9 cellular contexts compared by ENCODE assay signal in genomic region chr16:67482260-67482924, GRCh38. TPM values are rescaled to one million over a fixed set of nuclear protein-coding genes. Genes with fewer than 3 reads are reported as not detected.
A peak's percentile ranks its signal among the peaks of the same experiment; 100 is the strongest.
DNase-seq lines count a peak whose midpoint lies in the region; ATAC-seq, FAIRE-seq and TF ChIP-seq lines count a peak whose summit lies in the region.
"Had no signal": no experiment of that assay in that cellular context is flagged by ENCODE, and none has a peak within 500 bp of the region (broad histone marks: within the 10 kb centered on the region; RNA-seq: fewer than 3 reads in every experiment).

No MANE protein-coding gene starts in this region.

- no peak overlapping the region for H2AFZ ChIP-seq in HepG2 (ENCODE audit: low read length)

- FAIRE-seq in HepG2 (lab: Jason Lieb, UNC) = no peak

- peaks cover 0 to 8% of the 10 kb centered on the region in 2 donors for H3K36me3 ChIP-seq in adrenal gland (replicated peaks in 1 of 2)
- H3K36me3 ChIP-seq in HepG2 (replicated peaks in 1 of 2; ENCODE audit: control insufficient read depth in 1 of 2, insufficient read depth in 2 of 2, low read length in 2 of 2) = no peaks in the 10 kb centered on the region; a peak in 1 of 5 replicates
- H3K36me3 ChIP-seq in testis (ENCODE audit: low read depth, missing control alignments) = no peaks in the 10 kb centered on the region

- no TSS peak for BruUV-seq in HepG2 (replicated peaks; lab: Mats Ljungman, UMichigan)

- no peak for ATAC-seq in HepG2

- WGBS in adrenal gland, 4 donors = 77 to 81% (median 79%) methylated on average over 22 to 24 of the region's 24 CpGs
- 96% methylated on average over 24 of the region's 24 CpGs for WGBS in HepG2 (ENCODE audit: low lambda C conversion rate)
- 53 to 70% methylated on average over 12 to 24 of the region's 24 CpGs for WGBS in testis, 2 donors

- H3K9ac ChIP-seq in HepG2 (ENCODE audit: insufficient read depth, low read depth, low read length) = peak overlapping the region; percentile 93

- H3K27ac ChIP-seq in adrenal gland (peak overlapping the region in 4 of 5 donors; percentile 21 to 99 (median 83)), HepG2 (ENCODE audit: extremely low read length, insufficient read depth, low read length) (peak overlapping the region; percentile 91), testis (peak overlapping the region; percentile 90 to 93)

- no peak for TF ChIP-seq POLR2A in adrenal gland (IDR thresholded peaks at IDR 0.05)
- TF ChIP-seq POLR2A in HepG2 (IDR thresholded peaks at IDR 0.05; ENCODE audit: insufficient read depth in 1 of 2, low read depth in 2 of 2, low read length in 2 of 2) = no peak
- no peak for TF ChIP-seq POLR2A in testis (IDR thresholded peaks at IDR 0.05)

- no peaks in the 10 kb centered on the region for H4K20me1 ChIP-seq in HepG2 (ENCODE audit: insufficient read depth, low read length)

- H3K9me3 ChIP-seq in adrenal gland (replicated peaks in 1 of 3) (no peaks in the 10 kb centered on the region), HepG2 (ENCODE audit: low read length) (no peaks in the 10 kb centered on the region), testis (no peaks in the 10 kb centered on the region)

- TF ChIP-seq EP300 in HepG2 (IDR thresholded peaks at IDR 0.05; ENCODE audit: low read depth in 2 of 2, low read length in 2 of 2) (no peak), HepG2 (CRISPR knock-in tag; IDR thresholded peaks at IDR 0.05; ENCODE audit: borderline replicate concordance) (no peak)

- no peak for TF ChIP-seq RAD21 in HepG2 (CRISPR knock-in tag; IDR thresholded peaks at IDR 0.05)

- intact Hi-C loops in adrenal gland (cut with DNase I) = loop anchor here in 1 of 2 donors (5.0 kb wide), 1 partner anchor 35 kb away; no protein-coding TSS in a partner anchor
- intact Hi-C loops in HepG2 (cut with micrococcal nuclease; ENCODE audit: unreplicated experiment) = loop anchor here (5.0 kb wide), 1 partner anchor 55 kb away; no protein-coding TSS in a partner anchor
- intact Hi-C loops in testis (cut with DNase I; ENCODE audit: low total_unique reads) = no loop called here

- DNase-seq in activated CD4-positive, alpha-beta T cell treated with anti-CD3 and anti-CD28 coated beads for 48 hours = peak; percentile 14
- DNase-seq in activated CD4-positive, alpha-beta T cell treated with anti-CD3 and anti-CD28 coated beads for 1 hour = no peak
- DNase-seq in adrenal gland (peak in 1 of 7 donors; percentile 23), HepG2 (ENCODE audit: low spot score) (no peak), testis (no peak), SIG-M5 (lab: John Stamatoyannopoulos, UW) (no peak), NCI-H1048 (lab: John Stamatoyannopoulos, UW) (no peak)
- no peak for DNase-seq in effector CD8-positive, alpha-beta T cell (lab: John Stamatoyannopoulos, UW)

- no peaks in the 10 kb centered on the region for H3K27me3 ChIP-seq in adrenal gland
- H3K27me3 ChIP-seq in HepG2 (ENCODE audit: control insufficient read depth in 1 of 2, insufficient read depth in 2 of 2, low read length in 2 of 2) = no peaks in the 10 kb centered on the region; a peak in 1 of 5 replicates
- no peaks in the 10 kb centered on the region for H3K27me3 ChIP-seq in testis

- in situ Hi-C loops in HepG2 (cut with HindIII; ENCODE audit: extremely low pct_ligation_motif_present, low pct_unique_long_range_greater_than_20kb) = loop anchor here (5.0 kb wide), 1 partner anchor 35 kb away; no protein-coding TSS in a partner anchor

- H3K4me3 ChIP-seq in adrenal gland (peak overlapping the region in 1 of 4 donors; percentile 96), HepG2 (replicated peaks in 1 of 3; ENCODE audit: insufficient read depth in 1 of 3, low read depth in 2 of 3, low read length in 3 of 3) (peak overlapping the region; percentile 70 to 98 (median 81); a peak in 5 of 6 replicates), testis (peak overlapping the region in 1 of 2 donors; percentile 87)

- CTCF ChIA-PET in HepG2 (lab: Yijun Ruan, JAX; ENCODE audit: low intra/inter-chr PET ratio, low total read pairs) = interaction anchor here (1.7 kb wide), 1 partner anchor 32 kb away, joined by 9 read pairs; no protein-coding TSS in a partner anchor

- POLR2A ChIA-PET in HepG2 (lab: Yijun Ruan, JAX) = interaction anchor here (2.9 kb wide), 1 partner anchor 51 kb away, joined by 22 read pairs; the partner anchor contains the start of gene HSD11B2

- H3K79me2 ChIP-seq in HepG2 (ENCODE audit: insufficient read depth, low read length) = peaks cover 26% of the 10 kb centered on the region

- H3K4me2 ChIP-seq in HepG2 (ENCODE audit: low read depth, low read length) = peak overlapping the region; percentile 98

- no peak for TF ChIP-seq CTCF in adrenal gland (IDR thresholded peaks at IDR 0.05)
- no peak for TF ChIP-seq CTCF in HepG2 (CRISPR knock-in tag; IDR thresholded peaks at IDR 0.05)
- TF ChIP-seq CTCF in testis (IDR thresholded peaks at IDR 0.05) = no peak

- peaks cover 32 to 55% of the 10 kb centered on the region in 2 donors for H3K4me1 ChIP-seq in adrenal gland (replicated peaks in 1 of 2)
- H3K4me1 ChIP-seq in HepG2 (ENCODE audit: insufficient read depth, low read length) = peaks cover 58% of the 10 kb centered on the region
- H3K4me1 ChIP-seq in testis = peaks cover 50% of the 10 kb centered on the region

RNA-seq across cellular contexts. Expression of gene AGRP, which starts 1.0 kb away (rescaled TPM):
- 10 to 100 TPM in 3 of 8 donors, 1 to 10 TPM in 5; 3.1 to 23.1 (median 8.0) TPM for total RNA-seq in adrenal gland
- 10 to 100 TPM in 2 of 3 donors, 1 to 10 TPM in 1; 2.9 to 56.7 (median 52.0) TPM for polyA plus RNA-seq in adrenal gland
- total RNA-seq in HepG2 (2016; rRNA removed; fragmentation: Illumina TruSeq; extraction: Trizol) = not detected in 2 replicates
- not detected in 2 replicates for total RNA-seq in HepG2 (2016; cell fraction: cytosol; rRNA removed; fragmentation: Illumina TruSeq; extraction: Trizol; ENCODE audit: low read depth)
- not detected in 2 replicates for total RNA-seq in HepG2 (2016; cell fraction: insoluble cytoplasmic fraction; rRNA removed; fragmentation: Illumina TruSeq; extraction: Trizol)
- 0.28 TPM in 1 of 2 replicates, not detected in the other for total RNA-seq in HepG2 (2016; cell fraction: membrane; rRNA removed; fragmentation: Illumina TruSeq; extraction: Trizol)
- total RNA-seq in HepG2 (2016; cell fraction: nucleus; rRNA removed; fragmentation: Illumina TruSeq; extraction: Trizol) = not detected in 2 replicates
- polyA plus RNA-seq in HepG2 (2011; rRNA removed) = not detected in 2 replicates
- polyA plus RNA-seq in HepG2 (2011; cell fraction: cytosol; rRNA removed) = 0.34 TPM in 1 of 2 replicates, not detected in the other
- polyA plus RNA-seq in HepG2 (2011; cell fraction: nucleus; rRNA removed) = not detected in 2 replicates
- 0.75 TPM in 1 of 2 replicates, not detected in the other for polyA plus RNA-seq in HepG2 (2012)
- not detected in 2 replicates for polyA plus RNA-seq in HepG2 (2016; cell fraction: cytosol; fragmentation: Illumina TruSeq; extraction: Trizol; ENCODE audit: low read depth)
- not detected in 2 replicates for polyA plus RNA-seq in HepG2 (2016; cell fraction: insoluble cytoplasmic fraction; fragmentation: Illumina TruSeq; extraction: Trizol; ENCODE audit: low read depth)
- polyA plus RNA-seq in HepG2 (2016; cell fraction: membrane; fragmentation: Illumina TruSeq; extraction: Trizol; ENCODE audit: low read depth) = not detected in 2 replicates
- polyA plus RNA-seq in HepG2 (2016; cell fraction: nucleus; fragmentation: Illumina TruSeq; extraction: Trizol; ENCODE audit: insufficient read depth, low read depth) = not detected in 2 replicates
- not detected in 2 replicates for polyA minus RNA-seq in HepG2 (2011; rRNA and poly(A)+ RNA removed; ENCODE audit: low replicate concordance)
- not detected in 2 replicates for polyA minus RNA-seq in HepG2 (2011; cell fraction: cytosol; rRNA and poly(A)+ RNA removed)
- polyA minus RNA-seq in HepG2 (2011; cell fraction: nucleus; rRNA and poly(A)+ RNA removed) = not detected in 2 replicates
- 1 to 10 TPM; 1.2 to 1.7 TPM for total RNA-seq in testis
- not detected for polyA plus RNA-seq in testis (ENCODE audit: insufficient read depth, low read depth, low replicate concordance)
- total RNA-seq: HT1080 had no signal

RNA-seq across cellular contexts. Expression of gene ATP6V0D1, which starts 1.4 kb away (rescaled TPM):
- total RNA-seq in adrenal gland (100 to 1,000 TPM; 114 to 244 (median 168) TPM), HepG2 (2016; rRNA removed; fragmentation: Illumina TruSeq; extraction: Trizol) (49.5 and 51.1 TPM in 2 replicates), testis (100 to 1,000 TPM in 1 of 2 donors, 10 to 100 TPM in 1; 95.0 to 135 TPM)
- polyA plus RNA-seq in adrenal gland (100 to 1,000 TPM in 1 of 3 donors, 10 to 100 TPM in 2; 24.1 to 186 (median 31.9) TPM), HepG2 (2011; rRNA removed) (54.2 and 61.3 TPM in 2 replicates), testis (ENCODE audit: insufficient read depth, low read depth, low replicate concordance) (165 TPM)
- total RNA-seq in HepG2 (2016; cell fraction: cytosol; rRNA removed; fragmentation: Illumina TruSeq; extraction: Trizol; ENCODE audit: low read depth) = 13.5 and 16.0 TPM in 2 replicates
- 45.3 and 52.4 TPM in 2 replicates for total RNA-seq in HepG2 (2016; cell fraction: insoluble cytoplasmic fraction; rRNA removed; fragmentation: Illumina TruSeq; extraction: Trizol)
- 23.6 and 25.5 TPM in 2 replicates for total RNA-seq in HepG2 (2016; cell fraction: membrane; rRNA removed; fragmentation: Illumina TruSeq; extraction: Trizol)
- total RNA-seq in HepG2 (2016; cell fraction: nucleus; rRNA removed; fragmentation: Illumina TruSeq; extraction: Trizol) = 26.3 and 30.4 TPM in 2 replicates
- polyA plus RNA-seq in HepG2 (2011; cell fraction: cytosol; rRNA removed) = 55.2 and 57.9 TPM in 2 replicates
- 32.7 and 35.9 TPM in 2 replicates for polyA plus RNA-seq in HepG2 (2011; cell fraction: nucleus; rRNA removed)
- 29.3 and 41.3 TPM in 2 replicates for polyA plus RNA-seq in HepG2 (2012)
- polyA plus RNA-seq in HepG2 (2016; cell fraction: cytosol; fragmentation: Illumina TruSeq; extraction: Trizol; ENCODE audit: low read depth) = 16.4 and 17.3 TPM in 2 replicates
- 55.4 and 63.8 TPM in 2 replicates for polyA plus RNA-seq in HepG2 (2016; cell fraction: insoluble cytoplasmic fraction; fragmentation: Illumina TruSeq; extraction: Trizol; ENCODE audit: low read depth)
- 21.4 and 22.6 TPM in 2 replicates for polyA plus RNA-seq in HepG2 (2016; cell fraction: membrane; fragmentation: Illumina TruSeq; extraction: Trizol; ENCODE audit: low read depth)
- polyA plus RNA-seq in HepG2 (2016; cell fraction: nucleus; fragmentation: Illumina TruSeq; extraction: Trizol; ENCODE audit: insufficient read depth, low read depth) = 45.0 and 53.3 TPM in 2 replicates
- 104 and 246 TPM in 2 replicates for polyA minus RNA-seq in HepG2 (2011; rRNA and poly(A)+ RNA removed; ENCODE audit: low replicate concordance)
- 37.9 and 45.0 TPM in 2 replicates for polyA minus RNA-seq in HepG2 (2011; cell fraction: cytosol; rRNA and poly(A)+ RNA removed)
- polyA minus RNA-seq in HepG2 (2011; cell fraction: nucleus; rRNA and poly(A)+ RNA removed) = 14.7 and 19.8 TPM in 2 replicates

RNA-seq across cellular contexts. Expression of gene RIPOR1, which starts 46.2 kb away (rescaled TPM):
- total RNA-seq in adrenal gland (100 to 1,000 TPM in 1 of 8 donors, 10 to 100 TPM in 7; 34.6 to 168 (median 64.1) TPM), HepG2 (2016; rRNA removed; fragmentation: Illumina TruSeq; extraction: Trizol) (4.6 and 11.2 TPM in 2 replicates), testis (100 to 1,000 TPM in 1 of 2 donors, 10 to 100 TPM in 1; 79.4 to 109 TPM)
- polyA plus RNA-seq in adrenal gland (10 to 100 TPM; 19.6 to 83.5 (median 56.6) TPM), HepG2 (2011; rRNA removed) (5.7 and 8.1 TPM in 2 replicates), testis (ENCODE audit: insufficient read depth, low read depth, low replicate concordance) (36.1 TPM)
- total RNA-seq in HepG2 (2016; cell fraction: cytosol; rRNA removed; fragmentation: Illumina TruSeq; extraction: Trizol; ENCODE audit: low read depth) = 3.4 and 4.7 TPM in 2 replicates
- 3.9 and 9.6 TPM in 2 replicates for total RNA-seq in HepG2 (2016; cell fraction: insoluble cytoplasmic fraction; rRNA removed; fragmentation: Illumina TruSeq; extraction: Trizol)
- 8.9 and 11.8 TPM in 2 replicates for total RNA-seq in HepG2 (2016; cell fraction: membrane; rRNA removed; fragmentation: Illumina TruSeq; extraction: Trizol)
- total RNA-seq in HepG2 (2016; cell fraction: nucleus; rRNA removed; fragmentation: Illumina TruSeq; extraction: Trizol) = 12.3 and 18.6 TPM in 2 replicates
- polyA plus RNA-seq in HepG2 (2011; cell fraction: cytosol; rRNA removed) = 2.4 and 3.4 TPM in 2 replicates
- 40.0 and 43.3 TPM in 2 replicates for polyA plus RNA-seq in HepG2 (2011; cell fraction: nucleus; rRNA removed)
- 16.0 and 16.5 TPM in 2 replicates for polyA plus RNA-seq in HepG2 (2012)
- 1.9 and 2.2 TPM in 2 replicates for polyA plus RNA-seq in HepG2 (2016; cell fraction: cytosol; fragmentation: Illumina TruSeq; extraction: Trizol; ENCODE audit: low read depth)
- 7.7 and 13.5 TPM in 2 replicates for polyA plus RNA-seq in HepG2 (2016; cell fraction: insoluble cytoplasmic fraction; fragmentation: Illumina TruSeq; extraction: Trizol; ENCODE audit: low read depth)
- 5.9 and 6.9 TPM in 2 replicates for polyA plus RNA-seq in HepG2 (2016; cell fraction: membrane; fragmentation: Illumina TruSeq; extraction: Trizol; ENCODE audit: low read depth)
- 26.9 and 30.6 TPM in 2 replicates for polyA plus RNA-seq in HepG2 (2016; cell fraction: nucleus; fragmentation: Illumina TruSeq; extraction: Trizol; ENCODE audit: insufficient read depth, low read depth)
- polyA minus RNA-seq in HepG2 (2011; rRNA and poly(A)+ RNA removed; ENCODE audit: low replicate concordance) = 7.9 and 21.6 TPM in 2 replicates
- 6.8 and 12.0 TPM in 2 replicates for polyA minus RNA-seq in HepG2 (2011; cell fraction: cytosol; rRNA and poly(A)+ RNA removed)
- 11.6 and 18.2 TPM in 2 replicates for polyA minus RNA-seq in HepG2 (2011; cell fraction: nucleus; rRNA and poly(A)+ RNA removed)

RNA-seq across cellular contexts. Expression of gene HSD11B2, which starts 51.5 kb away (rescaled TPM):
- total RNA-seq in adrenal gland (10 to 100 TPM in 2 of 8 donors, 1 to 10 TPM in 5, under 1 TPM in 1; 0.69 to 12.3 (median 5.2) TPM), HepG2 (2016; rRNA removed; fragmentation: Illumina TruSeq; extraction: Trizol) (6.7 and 13.6 TPM in 2 replicates), testis (1 to 10 TPM; 4.9 to 7.7 TPM)
- polyA plus RNA-seq in adrenal gland (1 to 10 TPM; 1.8 to 3.7 (median 3.5) TPM), HepG2 (2011; rRNA removed) (8.9 and 11.9 TPM in 2 replicates), testis (ENCODE audit: insufficient read depth, low read depth, low replicate concordance) (11.5 TPM)
- total RNA-seq in HepG2 (2016; cell fraction: cytosol; rRNA removed; fragmentation: Illumina TruSeq; extraction: Trizol; ENCODE audit: low read depth) = 3.9 and 4.1 TPM in 2 replicates
- total RNA-seq in HepG2 (2016; cell fraction: insoluble cytoplasmic fraction; rRNA removed; fragmentation: Illumina TruSeq; extraction: Trizol) = 5.4 and 13.4 TPM in 2 replicates
- 8.8 TPM in 2 replicates for total RNA-seq in HepG2 (2016; cell fraction: membrane; rRNA removed; fragmentation: Illumina TruSeq; extraction: Trizol)
- total RNA-seq in HepG2 (2016; cell fraction: nucleus; rRNA removed; fragmentation: Illumina TruSeq; extraction: Trizol) = 14.6 and 15.0 TPM in 2 replicates
- 5.3 and 6.3 TPM in 2 replicates for polyA plus RNA-seq in HepG2 (2011; cell fraction: cytosol; rRNA removed)
- 34.2 and 34.3 TPM in 2 replicates for polyA plus RNA-seq in HepG2 (2011; cell fraction: nucleus; rRNA removed)
- 8.4 and 11.0 TPM in 2 replicates for polyA plus RNA-seq in HepG2 (2012)
- 6.5 and 9.3 TPM in 2 replicates for polyA plus RNA-seq in HepG2 (2016; cell fraction: cytosol; fragmentation: Illumina TruSeq; extraction: Trizol; ENCODE audit: low read depth)
- polyA plus RNA-seq in HepG2 (2016; cell fraction: insoluble cytoplasmic fraction; fragmentation: Illumina TruSeq; extraction: Trizol; ENCODE audit: low read depth) = 11.1 and 13.3 TPM in 2 replicates
- 11.3 and 12.9 TPM in 2 replicates for polyA plus RNA-seq in HepG2 (2016; cell fraction: membrane; fragmentation: Illumina TruSeq; extraction: Trizol; ENCODE audit: low read depth)
- polyA plus RNA-seq in HepG2 (2016; cell fraction: nucleus; fragmentation: Illumina TruSeq; extraction: Trizol; ENCODE audit: insufficient read depth, low read depth) = 48.6 and 52.7 TPM in 2 replicates
- polyA minus RNA-seq in HepG2 (2011; rRNA and poly(A)+ RNA removed; ENCODE audit: low replicate concordance) = 3.3 and 16.4 TPM in 2 replicates
- 4.1 and 8.5 TPM in 2 replicates for polyA minus RNA-seq in HepG2 (2011; cell fraction: cytosol; rRNA and poly(A)+ RNA removed)
- polyA minus RNA-seq in HepG2 (2011; cell fraction: nucleus; rRNA and poly(A)+ RNA removed) = 8.7 and 11.3 TPM in 2 replicates
